In the genomic region with DNA sequence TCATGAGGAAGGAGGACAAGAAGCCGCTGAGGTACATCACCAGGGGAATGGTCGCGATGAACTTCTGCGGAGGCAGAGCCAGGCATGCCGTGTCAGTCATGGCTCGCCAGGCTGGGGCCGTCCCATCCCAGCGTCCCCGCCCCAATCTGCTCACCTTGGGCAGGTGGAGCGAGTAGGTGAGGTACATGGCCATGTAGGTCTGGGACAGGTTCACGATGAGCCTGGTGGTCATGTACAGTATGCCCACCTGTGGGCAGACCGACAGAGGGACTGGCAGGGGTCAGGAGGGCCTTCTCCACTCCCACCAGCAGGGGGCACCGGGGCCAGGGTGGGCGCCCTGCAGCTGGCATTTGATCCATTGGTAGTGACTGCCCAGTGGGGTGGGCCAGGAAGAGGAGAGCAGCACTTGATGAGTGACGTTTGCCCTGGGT, we compare ENCODE assay signal across 9 cellular contexts. TPM values are rescaled to one million over a fixed set of nuclear protein-coding genes. Genes with fewer than 3 reads are reported as not detected.
DNase-seq lines count a peak whose midpoint lies in the region; ATAC-seq, FAIRE-seq and TF ChIP-seq lines count a peak whose summit lies in the region.
"Had no signal": no experiment of that assay in that cellular context is flagged by ENCODE, and none has a peak within 500 bp of the region (broad histone marks: within the 10 kb centered on the region; RNA-seq: fewer than 3 reads in every experiment).

No MANE protein-coding gene starts in this region.

- no peaks in the 10 kb centered on the region for H3K27me3 Mint-ChIP-seq in activated T-cell treated with anti-CD3 and anti-CD28 coated beads, Interleukin-2, amount 50 U/mL, for 4 hours (ENCODE audit: low read depth)
- H3K27me3 Mint-ChIP-seq in T-helper 17 cell, result no peaks in the 10 kb centered on the region

- peaks cover 2% of the 10 kb centered on the region for H3K36me3 ChIP-seq in kidney epithelial cell (ENCODE audit: control insufficient read depth, insufficient read depth, low read length)

- peaks cover 11% of the 10 kb centered on the region for H3K4me1 Mint-ChIP-seq in activated T-cell treated with anti-CD3 and anti-CD28 coated beads, Interleukin-2, amount 50 U/mL, for 4 hours (ENCODE audit: low read depth)
- peaks cover 12% of the 10 kb centered on the region for H3K4me1 Mint-ChIP-seq in T-helper 17 cell

- H3K27me3 ChIP-seq in kidney epithelial cell (ENCODE audit: control insufficient read depth, insufficient read depth, low read length), result no peaks in the 10 kb centered on the region

- peak; percentile 32; the same call in 2 of the 3 replicates for TF ChIP-seq CTCF in A549 (IDR thresholded peaks at IDR 0.05)
- peak; percentile 39 for TF ChIP-seq CTCF in GM20000 (IDR thresholded peaks at IDR 0.05; ENCODE audit: extremely low read depth, missing control alignments)
- TF ChIP-seq CTCF in kidney epithelial cell (IDR thresholded peaks at IDR 0.05; ENCODE audit: insufficient read depth, low read length, poor library complexity, severe bottlenecking), result peak; percentile 65

- FAIRE-seq in A549 (lab: Jason Lieb, UNC) (no peak), urothelium cell line (lab: Jason Lieb, UNC) (no peak)
- FAIRE-seq: colon had no signal

- TF ChIP-seq POLR2A in A549 (IDR thresholded peaks at IDR 0.05; ENCODE audit: low read length), result no peak

- intact Hi-C loops in sciatic nerve (cut with DNase I), result loop anchor here (10.0 kb wide), 1 partner anchor 67 kb away; no protein-coding TSS in a partner anchor

- peaks cover 8% of the 10 kb centered on the region for H3K36me3 Mint-ChIP-seq in activated T-cell treated with anti-CD3 and anti-CD28 coated beads, Interleukin-2, amount 50 U/mL, for 4 hours (ENCODE audit: insufficient read depth)
- no peaks in the 10 kb centered on the region for H3K36me3 Mint-ChIP-seq in T-helper 17 cell (ENCODE audit: low read depth)

- H3K9me3 ChIP-seq in A549, result no peaks in the 10 kb centered on the region
- H3K9me3 ChIP-seq in T-helper 17 cell (ENCODE audit: control insufficient read depth, low read length, poor library complexity, severe bottlenecking), result no peaks in the 10 kb centered on the region

- H3K27ac Mint-ChIP-seq in T-helper 17 cell, result no peak overlapping the region

- POLR2A ChIA-PET in A549 (lab: Yijun Ruan, JAX), result interaction anchor here (0.6 to 1.0 kb wide), 2 partner anchors 9 to 60 kb away, joined by 3 read pairs; no protein-coding TSS in a partner anchor

- no peak overlapping the region for H3K4me2 ChIP-seq in A549

- peak in 1 of 2 experiments; percentile 21; a peak in 1 of 5 replicates for TF ChIP-seq RAD21 in A549 (conservative IDR thresholded peaks at IDR 0.05 in 1 of 2, IDR thresholded peaks at IDR 0.05 in 1 of 2)

- 77% methylated on average over 11 of the region's 15 CpGs for WGBS in A549 (ENCODE audit: missing lambda C conversion rate)

- DNase-seq in A549 (ENCODE audit: low read depth in 1 of 2, low spot score in 1 of 2) (no peak), GM20000 (ENCODE audit: low spot score) (no peak), kidney epithelial cell (ENCODE audit: low read depth) (no peak), T-helper 17 cell (no peak), urothelium cell line (ENCODE audit: low spot score) (no peak), sciatic nerve (ENCODE audit: low spot score) (no peak)
- no peak for DNase-seq in activated T-cell treated with anti-CD3 and anti-CD28 coated beads, Interleukin-2, amount 50 U/mL, for 4 hours

- no peaks in the 10 kb centered on the region for H3K4me1 ChIP-seq in A549

- H3K4me3 ChIP-seq in A549, result no peak overlapping the region
- H3K4me3 ChIP-seq in kidney epithelial cell (ENCODE audit: low read depth, low read length), result no peak overlapping the region

- peak; percentile 16 to 49; a peak in 3 of 6 replicates for ATAC-seq in A549
- ATAC-seq in activated T-cell treated with anti-CD3 and anti-CD28 coated beads, Interleukin-2, amount 50 U/mL, for 4 hours, result peak; percentile 27 to 28
- ATAC-seq in HG02610 (IDR thresholded peaks at IDR 0.05; ENCODE audit: unreplicated experiment), result no peak
- ATAC-seq in T-helper 17 cell, result no peak
- no peak for ATAC-seq in sciatic nerve

- CTCF ChIA-PET in A549 (lab: Yijun Ruan, JAX), result interaction anchor here (1.0 to 6.6 kb wide), 11 partner anchors 9 to 242 kb away, joined by 3 to 100 read pairs (median 6); partner anchors contain the start of genes GIPC3, HMG20B and MFSD12

- TF ChIP-seq EP300 in A549 (IDR thresholded peaks at IDR 0.05), result no peak

- no peaks in the 10 kb centered on the region for H3K9me3 Mint-ChIP-seq in activated T-cell treated with anti-CD3 and anti-CD28 coated beads, Interleukin-2, amount 50 U/mL, for 4 hours

- H3K27ac ChIP-seq in A549, result no peak overlapping the region

- no peak overlapping the region for H3K4me3 Mint-ChIP-seq in activated T-cell treated with anti-CD3 and anti-CD28 coated beads, Interleukin-2, amount 50 U/mL, for 4 hours
- H3K4me3 Mint-ChIP-seq in T-helper 17 cell, result no peak overlapping the region

TF ChIP-seq in A549, 52 proteins besides CTCF, POLR2A, EP300 and RAD21:
- TF ChIP-seq HMGXB4 (CRISPR knock-in tag; IDR thresholded peaks at IDR 0.05; ENCODE audit: borderline replicate concordance) (no peak), RARB (CRISPR knock-in tag; IDR thresholded peaks at IDR 0.05) (no peak), MYC (IDR thresholded peaks at IDR 0.05; ENCODE audit: borderline replicate concordance, low read length) (no peak), SMC3 (IDR thresholded peaks at IDR 0.05) (peak; percentile 31; the same call in 1 of the 3 replicates)

RNA-seq across cellular contexts. Expression of gene TEKTIP1, which starts 8.3 kb away (rescaled TPM):
- not detected in 2 replicates for polyA plus RNA-seq in A549 (2011; rRNA removed)
- polyA plus RNA-seq in A549 (2012; cell fraction: cytosol; rRNA removed), result not detected in 2 replicates
- polyA plus RNA-seq in A549 (2012; cell fraction: nucleus; rRNA removed), result 0.17 and 0.24 TPM in 2 replicates
- polyA plus RNA-seq in A549 (2017; fragmentation: RNase III; extraction: RNeasy Plus Mini Kit Qiagen cat#74134 plus additional on column Dnase treatment), result not detected in 3 replicates
- polyA minus RNA-seq in A549 (2011; rRNA and poly(A)+ RNA removed), result not detected in 2 replicates
- total RNA-seq in activated T-cell treated with anti-CD3 and anti-CD28 coated beads, Interleukin-2, amount 50 U/mL, for 4 hours, result 1 to 10 TPM in 2 of 3 donors, not detected in 1; 1.0 to 1.1 TPM
- total RNA-seq in kidney epithelial cell, result not detected in 2 replicates
- 1 to 10 TPM; 5.0 to 8.4 TPM for total RNA-seq in T-helper 17 cell
- 4.9 TPM for total RNA-seq in sciatic nerve

RNA-seq across cellular contexts. Expression of gene MFSD12, which starts 10.1 kb away (rescaled TPM):
- polyA plus RNA-seq in A549 (2011; rRNA removed) (52.5 and 54.9 TPM in 2 replicates), A549 (2017; fragmentation: RNase III; extraction: RNeasy Plus Mini Kit Qiagen cat#74134 plus additional on column Dnase treatment) (101 to 115 TPM (median 109 TPM) in 3 replicates)
- 123 and 172 TPM in 2 replicates for polyA plus RNA-seq in A549 (2012; cell fraction: cytosol; rRNA removed)
- 386 and 515 TPM in 2 replicates for polyA plus RNA-seq in A549 (2012; cell fraction: nucleus; rRNA removed)
- 45.4 and 59.7 TPM in 2 replicates for polyA minus RNA-seq in A549 (2011; rRNA and poly(A)+ RNA removed)
- 100 to 1,000 TPM in 2 of 3 donors, 10 to 100 TPM in 1; 94.6 to 148 (median 128) TPM for total RNA-seq in activated T-cell treated with anti-CD3 and anti-CD28 coated beads, Interleukin-2, amount 50 U/mL, for 4 hours
- total RNA-seq in kidney epithelial cell (154 and 222 TPM in 2 replicates), T-helper 17 cell (10 to 100 TPM; 58.1 to 62.0 TPM), sciatic nerve (52.5 TPM)

RNA-seq across cellular contexts. Expression of gene HMG20B, which starts 25.4 kb away (rescaled TPM):
- polyA plus RNA-seq in A549 (2011; rRNA removed) (19.6 and 24.2 TPM in 2 replicates), A549 (2017; fragmentation: RNase III; extraction: RNeasy Plus Mini Kit Qiagen cat#74134 plus additional on column Dnase treatment) (40.0 to 47.1 TPM (median 46.6 TPM) in 3 replicates)
- 46.4 and 58.3 TPM in 2 replicates for polyA plus RNA-seq in A549 (2012; cell fraction: cytosol; rRNA removed)
- polyA plus RNA-seq in A549 (2012; cell fraction: nucleus; rRNA removed), result 120 and 131 TPM in 2 replicates
- polyA minus RNA-seq in A549 (2011; rRNA and poly(A)+ RNA removed), result 6.6 and 8.4 TPM in 2 replicates
- total RNA-seq in activated T-cell treated with anti-CD3 and anti-CD28 coated beads, Interleukin-2, amount 50 U/mL, for 4 hours, result 10 to 100 TPM; 56.3 to 60.9 (median 59.3) TPM
- total RNA-seq in kidney epithelial cell (77.8 and 84.5 TPM in 2 replicates), T-helper 17 cell (10 to 100 TPM; 34.0 to 36.7 TPM), sciatic nerve (72.9 TPM)

RNA-seq across cellular contexts. Expression of gene GIPC3, which starts 38.0 kb away (rescaled TPM):
- polyA plus RNA-seq in A549 (2011; rRNA removed) (0.05 and 0.20 TPM in 2 replicates), A549 (2017; fragmentation: RNase III; extraction: RNeasy Plus Mini Kit Qiagen cat#74134 plus additional on column Dnase treatment) (0.07 to 0.15 TPM (median 0.12 TPM) in 3 replicates)
- 0.08 and 0.14 TPM in 2 replicates for polyA plus RNA-seq in A549 (2012; cell fraction: cytosol; rRNA removed)
- 0.15 and 0.16 TPM in 2 replicates for polyA plus RNA-seq in A549 (2012; cell fraction: nucleus; rRNA removed)
- 0.15 and 0.41 TPM in 2 replicates for polyA minus RNA-seq in A549 (2011; rRNA and poly(A)+ RNA removed)
- total RNA-seq in activated T-cell treated with anti-CD3 and anti-CD28 coated beads, Interleukin-2, amount 50 U/mL, for 4 hours, result under 1 TPM; 0.23 to 0.40 (median 0.27) TPM
- total RNA-seq in kidney epithelial cell (0.21 TPM in 1 of 2 replicates, not detected in the other), T-helper 17 cell (1 to 10 TPM in 1 of 2 donors, under 1 TPM in 1; 0.42 to 3.3 TPM), sciatic nerve (2.4 TPM)

RNA-seq across cellular contexts. Expression of gene FZR1, which starts 41.2 kb away (rescaled TPM):
- 13.9 and 14.4 TPM in 2 replicates for polyA plus RNA-seq in A549 (2011; rRNA removed)
- polyA plus RNA-seq in A549 (2012; cell fraction: cytosol; rRNA removed), result 30.1 and 34.7 TPM in 2 replicates
- polyA plus RNA-seq in A549 (2012; cell fraction: nucleus; rRNA removed), result 67.4 and 92.3 TPM in 2 replicates
- 15.5 to 19.1 TPM (median 18.1 TPM) in 3 replicates for polyA plus RNA-seq in A549 (2017; fragmentation: RNase III; extraction: RNeasy Plus Mini Kit Qiagen cat#74134 plus additional on column Dnase treatment)
- 13.8 and 22.6 TPM in 2 replicates for polyA minus RNA-seq in A549 (2011; rRNA and poly(A)+ RNA removed)
- 10 to 100 TPM; 30.4 to 38.1 (median 33.2) TPM for total RNA-seq in activated T-cell treated with anti-CD3 and anti-CD28 coated beads, Interleukin-2, amount 50 U/mL, for 4 hours
- total RNA-seq in kidney epithelial cell, result 51.9 and 57.6 TPM in 2 replicates
- 10 to 100 TPM; 95.0 to 96.6 TPM for total RNA-seq in T-helper 17 cell
- total RNA-seq in sciatic nerve, result 46.1 TPM

Comparison
In these comparisons a context has a peak if more than half of its experiments do, and no peak if none do; other contexts are left out.
1. ATAC-seq: peak in A549 (2 of 2) and activated T-cell treated with anti-CD3 and anti-CD28 coated beads, Interleukin-2, amount 50 U/mL, for 4 hours (2 of 2); none in HG02610 (single experiment), T-helper 17 cell (single experiment) and sciatic nerve (single experiment).
2. Peak in every context shown above with its lines, with median percentiles within 50 percentile points of each other: CTCF ChIP-seq.